In genomic region chr6:149717255-149717587, GRCh38 we compare ENCODE assay signal across 8 cellular contexts. TPM values are rescaled to one million over a fixed set of nuclear protein-coding genes. Genes with fewer than 3 reads are reported as not detected.
A peak's percentile ranks its signal among the peaks of the same experiment; 100 is the strongest.
DNase-seq lines count a peak whose midpoint lies in the region; ATAC-seq and TF ChIP-seq lines count a peak whose summit lies in the region.

No MANE protein-coding gene starts in this region.

- intact Hi-C loops in lower leg skin (cut with DNase I; ENCODE audit: low total_unique reads) (no loop called here), upper lobe of right lung (cut with DNase I) (no loop called here)

- no peaks in the 10 kb centered on the region for H3K36me3 ChIP-seq in upper lobe of right lung

- no peaks in the 10 kb centered on the region for H3K9me3 ChIP-seq in upper lobe of right lung

- no peaks in the 10 kb centered on the region for H3K27me3 ChIP-seq in upper lobe of right lung

- TF ChIP-seq POLR2A in lower leg skin (IDR thresholded peaks at IDR 0.05): no peak

- peak overlapping the region; percentile 90 for H3K4me3 Mint-ChIP-seq in activated naive CD4-positive, alpha-beta T cell treated with anti-CD3 and anti-CD28 coated beads, Interleukin-2, amount 50 U/mL, for 24 hours

- peak overlapping the region; percentile 95 for H3K4me3 ChIP-seq in lower leg skin (ENCODE audit: low read depth, poor library complexity, severe bottlenecking)
- peak overlapping the region; percentile 98 for H3K4me3 ChIP-seq in upper lobe of right lung

- 0 to 1% (median 0%) methylated on average over 9 of the region's 9 CpGs for WGBS in adipose tissue, 3 donors
- WGBS in lower leg skin, 2 donors: 0% methylated on average over 9 of the region's 9 CpGs

- H3K36me3 Mint-ChIP-seq in activated naive CD4-positive, alpha-beta T cell treated with anti-CD3 and anti-CD28 coated beads, Interleukin-2, amount 50 U/mL, for 24 hours: peaks cover 2% of the 10 kb centered on the region

- peaks cover 20% of the 10 kb centered on the region for H3K4me1 ChIP-seq in upper lobe of right lung

- peak overlapping the region; percentile 88 for H3K27ac ChIP-seq in adipose tissue (ENCODE audit: low read depth, low read length)
- H3K27ac ChIP-seq in upper lobe of right lung: peak overlapping the region; percentile 100

- DNase-seq in activated naive CD4-positive, alpha-beta T cell (lab: John Stamatoyannopoulos, UW): no peak
- DNase-seq in lower leg skin (ENCODE audit: low spot score in 2 of 2) (no peak), upper lobe of right lung (no peak), NCI-H1436 (lab: John Stamatoyannopoulos, UW) (no peak)
- no peak for DNase-seq in activated CD8-positive, alpha-beta memory T cell treated with anti-CD3 and anti-CD28 coated beads, Interleukin-2, amount 50 U/mL, for 4 hours

- TF ChIP-seq CTCF in lower leg skin (IDR thresholded peaks at IDR 0.05): no peak
- TF ChIP-seq CTCF in upper lobe of right lung (IDR thresholded peaks at IDR 0.05): no peak

- ATAC-seq in upper lobe of right lung (no peak), HG03354 (IDR thresholded peaks at IDR 0.05; ENCODE audit: poor library complexity, severe bottlenecking, unreplicated experiment) (no peak)

- H3K27me3 Mint-ChIP-seq in activated naive CD4-positive, alpha-beta T cell treated with anti-CD3 and anti-CD28 coated beads, Interleukin-2, amount 50 U/mL, for 24 hours: no peaks in the 10 kb centered on the region

- H3K4me1 Mint-ChIP-seq in activated naive CD4-positive, alpha-beta T cell treated with anti-CD3 and anti-CD28 coated beads, Interleukin-2, amount 50 U/mL, for 24 hours: peaks cover 31% of the 10 kb centered on the region

- no peaks in the 10 kb centered on the region for H3K9me3 Mint-ChIP-seq in activated naive CD4-positive, alpha-beta T cell treated with anti-CD3 and anti-CD28 coated beads, Interleukin-2, amount 50 U/mL, for 24 hours

- peak overlapping the region; percentile 67 for H3K27ac Mint-ChIP-seq in activated naive CD4-positive, alpha-beta T cell treated with anti-CD3 and anti-CD28 coated beads, Interleukin-2, amount 50 U/mL, for 24 hours

RNA-seq across cellular contexts. Expression of gene LATS1, which starts 0.7 kb away (rescaled TPM):
- polyA plus RNA-seq in adipose tissue: 1 to 10 TPM; 3.1 to 7.0 (median 6.3) TPM
- total RNA-seq in lower leg skin (10 to 100 TPM; 17.6 to 27.9 (median 24.3) TPM), upper lobe of right lung (29.8 TPM)

RNA-seq across cellular contexts. Expression of gene NUP43, which starts 29.1 kb away (rescaled TPM):
- polyA plus RNA-seq in adipose tissue: 1 to 10 TPM; 5.0 to 7.0 (median 7.0) TPM
- total RNA-seq in lower leg skin (10 to 100 TPM; 14.6 to 35.2 (median 17.2) TPM), upper lobe of right lung (23.9 TPM)

RNA-seq across cellular contexts. Expression of gene PCMT1, which starts 32.3 kb away (rescaled TPM):
- polyA plus RNA-seq in adipose tissue: 10 to 100 TPM; 42.1 to 83.1 (median 45.9) TPM
- total RNA-seq in lower leg skin: 10 to 100 TPM; 68.4 to 93.5 (median 78.3) TPM
- 69.4 TPM for total RNA-seq in upper lobe of right lung
